In genomic region chr2:161414385-161415040, GRCh38 we compare ENCODE assay signal across 8 cellular contexts. TPM values are rescaled to one million over a fixed set of nuclear protein-coding genes. Genes with fewer than 3 reads are reported as not detected.
A peak's percentile ranks its signal among the peaks of the same experiment; 100 is the strongest.
DNase-seq lines count a peak whose midpoint lies in the region; ATAC-seq and TF ChIP-seq lines count a peak whose summit lies in the region.

No MANE protein-coding gene starts in this region.

- CTCF ChIA-PET in activated CD8-positive, alpha-beta memory T cell treated with anti-CD3 and anti-CD28 coated beads, Interleukin-2, amount 10 ng/mL, durations not matched to agents 7 days and 5 days (lab: Charles Lee), result interaction anchor here (1.2 kb wide), 1 partner anchor 13 kb away, joined by 4 read pairs; no protein-coding TSS in a partner anchor

- H3K27me3 ChIP-seq in HUES64 (ENCODE audit: insufficient read depth, low read length), result peaks cover 84% of the 10 kb centered on the region
- H3K27me3 ChIP-seq in ovary, result peaks cover 2% of the 10 kb centered on the region
- H3K27me3 ChIP-seq in MM.1S (replicated peaks; ENCODE audit: insufficient read depth, low read length), result no peaks in the 10 kb centered on the region

- H3K4me1 ChIP-seq in HUES64 (ENCODE audit: insufficient read depth, low read length), result peaks cover 33% of the 10 kb centered on the region
- H3K4me1 ChIP-seq in ovary (ENCODE audit: insufficient read depth), result peaks cover 9% of the 10 kb centered on the region
- peaks cover 15% of the 10 kb centered on the region; the same call in 1 of the 2 replicates for H3K4me1 ChIP-seq in MM.1S (ENCODE audit: low read length)

- H4K20me1 ChIP-seq in MM.1S (ENCODE audit: insufficient read depth, low read length), result no peaks in the 10 kb centered on the region

- intact Hi-C loops in ovary (cut with DNase I), result no loop called here

- H3K4me3 ChIP-seq in HUES64 (ENCODE audit: low read length) (peak overlapping the region; percentile 55), ovary (peak overlapping the region; percentile 41), MM.1S (ENCODE audit: low read length) (no peak overlapping the region)

- H3K9me3 ChIP-seq in HUES64 (ENCODE audit: insufficient read depth, low read depth, low read length) (no peaks in the 10 kb centered on the region), ovary (no peaks in the 10 kb centered on the region), MM.1S (replicated peaks; ENCODE audit: insufficient read depth, low read length) (no peaks in the 10 kb centered on the region)

- H3K36me3 Mint-ChIP-seq in activated CD8-positive, alpha-beta memory T cell treated with anti-CD3 and anti-CD28 coated beads, Interleukin-2, amount 10 ng/mL, durations not matched to agents 7 days and 5 days, result peaks cover 12% of the 10 kb centered on the region
- H3K36me3 Mint-ChIP-seq in glutamatergic neuron (ENCODE audit: unreplicated experiment), result peaks cover 4% of the 10 kb centered on the region

- no peaks in the 10 kb centered on the region for H3K9me3 Mint-ChIP-seq in activated CD8-positive, alpha-beta memory T cell treated with anti-CD3 and anti-CD28 coated beads, Interleukin-2, amount 10 ng/mL, durations not matched to agents 7 days and 5 days (ENCODE audit: low read depth)
- H3K9me3 Mint-ChIP-seq in glutamatergic neuron (ENCODE audit: unreplicated experiment), result peaks cover 25% of the 10 kb centered on the region

- peak; percentile 47 for ATAC-seq in GM19397 (IDR thresholded peaks at IDR 0.05; ENCODE audit: unreplicated experiment)
- peak; percentile 56 for ATAC-seq in activated CD8-positive, alpha-beta memory T cell treated with anti-CD3 and anti-CD28 coated beads, Interleukin-2, amount 10 ng/mL, durations not matched to agents 7 days and 5 days

- H3K9ac ChIP-seq in HUES64 (ENCODE audit: low read depth, low read length) (no peak overlapping the region; the same call in 1 of the 2 replicates), MM.1S (ENCODE audit: low read length) (no peak overlapping the region)

- H3K27ac ChIP-seq in HUES64 (ENCODE audit: low read depth, low read length) (no peak overlapping the region), ovary (no peak overlapping the region), MM.1S (ENCODE audit: low read length) (no peak overlapping the region)

- DNase-seq in DMS53 treated with DMSO at 0.1 percent for 48 hours (lab: John Stamatoyannopoulos, UW; ENCODE audit: unreplicated experiment) (peak; percentile 58), glutamatergic neuron (peak; percentile 81), ovary (peak in 2 of 5 donors; percentile 44 to 55), MM.1S (no peak), T1000 (lab: John Stamatoyannopoulos, UW) (no peak)
- DNase-seq in activated CD8-positive, alpha-beta memory T cell treated with anti-CD3 and anti-CD28 coated beads, Interleukin-2, amount 10 ng/mL, durations not matched to agents 7 days and 5 days, result peak; percentile 42

- H3K4me2 ChIP-seq in MM.1S (ENCODE audit: low read depth, low read length), result no peak overlapping the region

- no peaks in the 10 kb centered on the region for H3F3A ChIP-seq in MM.1S (ENCODE audit: insufficient read depth, low read length)

- peaks cover 45% of the 10 kb centered on the region for H3K4me1 Mint-ChIP-seq in activated CD8-positive, alpha-beta memory T cell treated with anti-CD3 and anti-CD28 coated beads, Interleukin-2, amount 10 ng/mL, durations not matched to agents 7 days and 5 days
- peaks cover 39% of the 10 kb centered on the region for H3K4me1 Mint-ChIP-seq in glutamatergic neuron (ENCODE audit: low read depth, unreplicated experiment)

- H3K27me3 Mint-ChIP-seq in activated CD8-positive, alpha-beta memory T cell treated with anti-CD3 and anti-CD28 coated beads, Interleukin-2, amount 10 ng/mL, durations not matched to agents 7 days and 5 days, result peaks cover 55% of the 10 kb centered on the region
- peaks cover 40% of the 10 kb centered on the region for H3K27me3 Mint-ChIP-seq in glutamatergic neuron (ENCODE audit: unreplicated experiment)

- TF ChIP-seq POLR2A in ovary (IDR thresholded peaks at IDR 0.05), result no peak

- no peak for TF ChIP-seq EP300 in ovary (IDR thresholded peaks at IDR 0.05)

- under 1% methylated on average over 62 of the region's 62 CpGs for WGBS in HUES64
- WGBS in ovary, 3 donors, result 2 to 4% (median 2%) methylated on average over 53 to 62 of the region's 62 CpGs

- TF ChIP-seq CTCF in glutamatergic neuron (IDR thresholded peaks at IDR 0.05; ENCODE audit: partially characterized antibody, unreplicated experiment), result peak; percentile 11
- no peak for TF ChIP-seq CTCF in ovary (IDR thresholded peaks at IDR 0.05)
- no peak for TF ChIP-seq CTCF in MM.1S (IDR thresholded peaks at IDR 0.05; ENCODE audit: low read length)

- peak overlapping the region; percentile 64 for H3K4me3 Mint-ChIP-seq in activated CD8-positive, alpha-beta memory T cell treated with anti-CD3 and anti-CD28 coated beads, Interleukin-2, amount 10 ng/mL, durations not matched to agents 7 days and 5 days
- H3K4me3 Mint-ChIP-seq in glutamatergic neuron (ENCODE audit: unreplicated experiment), result peak overlapping the region; percentile 96

- no peaks in the 10 kb centered on the region for H3K9me2 ChIP-seq in MM.1S (replicated peaks; ENCODE audit: insufficient read depth, low read length)

- H3K36me3 ChIP-seq in HUES64 (ENCODE audit: insufficient read depth, low read length) (peaks cover 11% of the 10 kb centered on the region), ovary (no peaks in the 10 kb centered on the region), MM.1S (replicated peaks; ENCODE audit: insufficient read depth, low read length) (peaks cover 7% of the 10 kb centered on the region)

- H2AFZ ChIP-seq in MM.1S (ENCODE audit: low read length), result no peak overlapping the region

- H3K79me2 ChIP-seq in MM.1S (ENCODE audit: low read length), result no peaks in the 10 kb centered on the region

- no peak overlapping the region for H3K27ac Mint-ChIP-seq in activated CD8-positive, alpha-beta memory T cell treated with anti-CD3 and anti-CD28 coated beads, Interleukin-2, amount 10 ng/mL, durations not matched to agents 7 days and 5 days
- peak overlapping the region; percentile 91 for H3K27ac Mint-ChIP-seq in glutamatergic neuron (ENCODE audit: unreplicated experiment)

RNA-seq across cellular contexts. Expression of gene TBR1, which starts 1.6 kb away (rescaled TPM):
- not detected for polyA plus RNA-seq in HUES64 (2013, experiment 1 of 2)
- polyA plus RNA-seq in HUES64 (2013, experiment 2 of 2), result not detected
- total RNA-seq in activated CD8-positive, alpha-beta memory T cell treated with anti-CD3 and anti-CD28 coated beads, Interleukin-2, amount 10 ng/mL, durations not matched to agents 7 days and 5 days, result under 1 TPM in 1 of 2 experiments, not detected in 1; 0.05 TPM
- total RNA-seq in glutamatergic neuron (ENCODE audit: unreplicated experiment), result not detected
- total RNA-seq in ovary, result not detected
- not detected for polyA plus RNA-seq in ovary

Comparison
In these comparisons a context has a peak if more than half of its experiments do, and no peak if none do; other contexts are left out.
1. DNase-seq: peak in DMS53 treated with DMSO at 0.1 percent for 48 hours (single experiment), activated CD8-positive, alpha-beta memory T cell treated with anti-CD3 and anti-CD28 coated beads, Interleukin-2, amount 10 ng/mL, durations not matched to agents 7 days and 5 days (single experiment) and glutamatergic neuron (single experiment); none in MM.1S (single experiment) and T1000 (single experiment).